16 cellular contexts compared by ENCODE assay signal in the genomic region with DNA sequence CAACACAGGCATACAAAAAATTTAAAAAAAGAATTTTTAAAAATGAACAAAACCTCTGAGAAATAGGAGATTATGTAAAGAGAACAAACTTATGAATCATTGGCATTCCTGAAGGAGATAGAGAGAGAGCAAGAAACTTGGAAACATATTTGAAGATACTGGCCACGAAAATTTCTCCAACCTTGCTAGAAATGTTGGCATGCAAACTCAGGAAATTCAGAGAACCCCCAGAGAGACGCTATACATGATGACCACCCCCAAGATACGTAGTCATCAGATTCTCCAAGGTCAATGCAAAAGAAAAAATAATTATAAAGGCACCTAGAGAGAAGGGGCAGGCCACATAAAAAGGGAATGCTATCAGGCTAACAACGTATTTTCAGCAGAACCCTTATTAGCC.
DNase-seq lines count a peak whose midpoint lies in the region; ATAC-seq and TF ChIP-seq lines count a peak whose summit lies in the region.
"Had no signal": no experiment of that assay in that cellular context is flagged by ENCODE, and none has a peak within 500 bp of the region (broad histone marks: within the 10 kb centered on the region; RNA-seq: fewer than 3 reads in every experiment).

No MANE protein-coding gene starts in this region.

- peaks cover 7% of the 10 kb centered on the region; the same call in 1 of the 2 replicates for H3K4me1 ChIP-seq in GM23248 (ENCODE audit: insufficient read depth)
- H3K4me1 ChIP-seq: A549 had no signal

- H3K4me3 ChIP-seq in GM23248, result no peak overlapping the region
- no peak overlapping the region for H3K4me3 ChIP-seq in cardiac fibroblast (replicated peaks in 1 of 2; ENCODE audit: low read depth in 2 of 2, low read length in 2 of 2)
- no peak overlapping the region for H3K4me3 ChIP-seq in fibroblast of pulmonary artery (replicated peaks; ENCODE audit: low read depth, low read length)
- H3K4me3 ChIP-seq: A549, BLaER1, GM23338 had no signal

- no peaks in the 10 kb centered on the region for H3K79me2 ChIP-seq in GM23248 (ENCODE audit: insufficient read depth)

- no peaks in the 10 kb centered on the region for H3K36me3 ChIP-seq in GM23248 (ENCODE audit: low read depth)
- H3K36me3 ChIP-seq: BLaER1 had no signal

- peak; percentile 15 for DNase-seq in GM23248
- DNase-seq in cardiac fibroblast (ENCODE audit: low read depth in 2 of 2), result peak; percentile 13 to 25
- peak; percentile 8 for DNase-seq in fibroblast of pulmonary artery (ENCODE audit: low read depth)
- peak; percentile 2 for DNase-seq in stromal cell of bone marrow (ENCODE audit: low read depth)
- no peak for DNase-seq in ACHN
- no peak for DNase-seq in T-helper 9 cell
- DNase-seq: CD4-positive, alpha-beta memory T cell; DMS153; DMS79; GDM1 had no signal

- H3K4me2 ChIP-seq in GM23248 (ENCODE audit: unreplicated experiment), result no peak overlapping the region
- H3K4me2 ChIP-seq: A549, GM23338 had no signal

- H4K20me1 ChIP-seq in GM23248 (ENCODE audit: insufficient read depth), result no peaks in the 10 kb centered on the region
- H4K20me1 ChIP-seq: BLaER1 had no signal

- no peak for ATAC-seq in SK-N-SH treated with all-trans-retinoic acid at 6 μM for 48 hours

- H3K27ac ChIP-seq in GM23248, result no peak overlapping the region
- H3K27ac ChIP-seq: 22Rv1, A549, BLaER1, HL-60 had no signal

- no peak overlapping the region for H2AFZ ChIP-seq in GM23248
- H2AFZ ChIP-seq: GM23338 had no signal

- H3K9me3 ChIP-seq in GM23248 (ENCODE audit: low read depth), result no peaks in the 10 kb centered on the region
- H3K9me3 ChIP-seq: A549 had no signal

- 19 to 23% methylated on average over 4 of the region's 4 CpGs for WGBS in GM23248 (ENCODE audit: low coverage in 1 of 2, low lambda C conversion rate in 2 of 2, missing lambda C conversion rate in 2 of 2), 2 experiments

- no peaks in the 10 kb centered on the region for H3K9me2 ChIP-seq in GM23248 (ENCODE audit: insufficient read depth)

- no peak overlapping the region for H3K9ac ChIP-seq in GM23248
- H3K9ac ChIP-seq: BLaER1 had no signal

- H3F3A ChIP-seq in GM23248 (ENCODE audit: insufficient read depth), result no peaks in the 10 kb centered on the region

- TF ChIP-seq CTCF in cardiac fibroblast (IDR thresholded peaks at IDR 0.05; ENCODE audit: low read depth, low read length), result no peak
- TF ChIP-seq CTCF in fibroblast of pulmonary artery (IDR thresholded peaks at IDR 0.05; ENCODE audit: low read length, missing control alignments), result no peak

- no peaks in the 10 kb centered on the region for H3K27me3 ChIP-seq in GM23248 (replicated peaks; ENCODE audit: insufficient read depth)
- H3K27me3 ChIP-seq: BLaER1 had no signal

- in situ Hi-C loops in GM23248 (cut with MboI), result no loop called here
- in situ Hi-C loops in ACHN (cut with HindIII; ENCODE audit: low pct_ligation_motif_present, low pct_unique_long_range_greater_than_20kb, low sequenced_read_pairs), result no loop called here

TF ChIP-seq in SK-N-SH treated with all-trans-retinoic acid at 6 μM for 48 hours, 23 proteins besides CTCF, POLR2A, EP300 and RAD21:
- TF ChIP-seq POU6F1 (CRISPR knock-in tag; IDR thresholded peaks at IDR 0.05; ENCODE audit: borderline replicate concordance, low read depth) (no peak), OSR1 (CRISPR knock-in tag; IDR thresholded peaks at IDR 0.05) (no peak), ZFP30 (CRISPR knock-in tag; IDR thresholded peaks at IDR 0.05) (no peak), BACH2 (CRISPR knock-in tag; IDR thresholded peaks at IDR 0.05; ENCODE audit: borderline replicate concordance) (no peak), PPARA (CRISPR knock-in tag; IDR thresholded peaks at IDR 0.05; ENCODE audit: borderline replicate concordance) (no peak), ZNF8 (CRISPR knock-in tag; IDR thresholded peaks at IDR 0.05) (no peak), ZFP3 (CRISPR knock-in tag; IDR thresholded peaks at IDR 0.05) (no peak), CSDC2 (CRISPR knock-in tag; IDR thresholded peaks at IDR 0.05) (no peak), SNAI2 (CRISPR knock-in tag; IDR thresholded peaks at IDR 0.05) (no peak), GLIS3 (CRISPR knock-in tag; IDR thresholded peaks at IDR 0.05) (no peak), ZNF565 (CRISPR knock-in tag; conservative IDR thresholded peaks at IDR 0.05; ENCODE audit: low read depth) (no peak), TSHZ2 (CRISPR knock-in tag; IDR thresholded peaks at IDR 0.05) (no peak), CREB5 (CRISPR knock-in tag; IDR thresholded peaks at IDR 0.05; ENCODE audit: low read depth) (no peak), ARNTL (CRISPR knock-in tag; IDR thresholded peaks at IDR 0.05; ENCODE audit: borderline replicate concordance, low read depth) (no peak), RARB (CRISPR knock-in tag; IDR thresholded peaks at IDR 0.05) (no peak), TCF4 (CRISPR knock-in tag; IDR thresholded peaks at IDR 0.05; ENCODE audit: borderline replicate concordance) (no peak)

Comparison
In these comparisons a context has a peak if more than half of its experiments do, and no peak if none do; other contexts are left out.
1. DNase-seq: peak in GM23248 (single experiment), cardiac fibroblast (2 of 2), fibroblast of pulmonary artery (single experiment) and stromal cell of bone marrow (single experiment); none in ACHN (single experiment) and T-helper 9 cell (single experiment).